In the genomic region with DNA sequence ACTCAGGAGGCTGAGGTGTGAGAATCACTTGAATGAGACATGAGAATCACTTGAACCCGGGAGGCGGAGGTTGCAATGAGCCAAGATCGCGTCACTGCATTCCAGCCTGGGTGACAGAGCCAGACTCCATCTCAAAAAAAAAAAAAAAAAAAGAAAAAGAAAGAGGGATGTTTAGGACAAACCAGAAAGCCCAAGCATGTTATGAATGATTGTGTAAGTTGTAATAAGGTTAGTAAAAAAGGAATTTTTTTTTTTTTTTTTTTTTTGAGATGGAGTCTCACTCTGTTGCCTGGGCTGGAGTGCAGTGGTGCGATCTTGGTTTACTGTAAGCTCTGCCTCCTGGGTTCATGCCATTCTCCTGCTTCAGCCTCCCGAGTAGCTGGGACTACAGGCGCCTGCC, we compare ENCODE assay signal across 7 cellular contexts. TPM values are rescaled to one million over a fixed set of nuclear protein-coding genes. Genes with fewer than 3 reads are reported as not detected.
"Had no signal": no experiment of that assay in that cellular context is flagged by ENCODE, and none has a peak within 500 bp of the region (broad histone marks: within the 10 kb centered on the region; RNA-seq: fewer than 3 reads in every experiment).

No MANE protein-coding gene starts in this region.

RNA-seq across cellular contexts. Expression of a gene that starts 14.5 kb away (rescaled TPM):
- polyA plus RNA-seq: endothelial cell of umbilical vein, esophagus, fibroblast of lung, foreskin keratinocyte, heart left ventricle, heart right ventricle, hepatocyte had no signal
